9 cellular contexts compared by ENCODE assay signal in the genomic region with DNA sequence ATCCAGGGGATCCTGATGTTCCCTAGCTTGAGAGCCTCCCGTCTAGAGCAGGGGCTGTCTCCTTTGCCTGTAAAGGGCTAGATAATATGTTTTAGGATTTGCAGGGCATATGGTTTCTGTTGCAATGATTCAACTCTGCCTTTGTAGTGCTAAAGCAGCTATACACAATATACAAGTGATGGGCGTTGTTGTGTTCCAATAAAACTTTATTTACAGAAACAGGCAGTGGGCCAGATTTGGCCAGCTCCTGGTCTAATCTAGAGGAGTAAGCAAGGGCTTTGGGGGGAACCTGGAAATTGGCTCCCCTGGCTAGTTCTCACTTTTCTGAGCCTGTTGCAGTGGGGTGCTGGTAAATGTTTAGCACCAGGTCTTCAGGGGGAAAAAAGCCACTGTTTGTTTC.
"Had no signal": no experiment of that assay in that cellular context is flagged by ENCODE, and none has a peak within 500 bp of the region (broad histone marks: within the 10 kb centered on the region; RNA-seq: fewer than 3 reads in every experiment).

No MANE protein-coding gene starts in this region.

- H3K27ac ChIP-seq: GM23248, HL-60 had no signal

- H3K4me3 ChIP-seq: GM23248, HAP-1 had no signal

- H3K4me1 ChIP-seq: HAP-1 had no signal

- ATAC-seq: HCT116 had no signal

- H3K27ac Mint-ChIP-seq: HFFc6 had no signal

- H2AFZ ChIP-seq: GM23248 had no signal

- H3K9ac ChIP-seq: GM23248 had no signal

- H3K4me3 Mint-ChIP-seq: HFFc6 had no signal

- H3K9me3 ChIP-seq: HAP-1 had no signal

- DNase-seq: GM23248, GOT3, H7, HFFc6, IMR-90, KBM-7 had no signal

- H3K9me3 Mint-ChIP-seq: HFFc6 had no signal
